10 cellular contexts compared by ENCODE assay signal in the genomic region with DNA sequence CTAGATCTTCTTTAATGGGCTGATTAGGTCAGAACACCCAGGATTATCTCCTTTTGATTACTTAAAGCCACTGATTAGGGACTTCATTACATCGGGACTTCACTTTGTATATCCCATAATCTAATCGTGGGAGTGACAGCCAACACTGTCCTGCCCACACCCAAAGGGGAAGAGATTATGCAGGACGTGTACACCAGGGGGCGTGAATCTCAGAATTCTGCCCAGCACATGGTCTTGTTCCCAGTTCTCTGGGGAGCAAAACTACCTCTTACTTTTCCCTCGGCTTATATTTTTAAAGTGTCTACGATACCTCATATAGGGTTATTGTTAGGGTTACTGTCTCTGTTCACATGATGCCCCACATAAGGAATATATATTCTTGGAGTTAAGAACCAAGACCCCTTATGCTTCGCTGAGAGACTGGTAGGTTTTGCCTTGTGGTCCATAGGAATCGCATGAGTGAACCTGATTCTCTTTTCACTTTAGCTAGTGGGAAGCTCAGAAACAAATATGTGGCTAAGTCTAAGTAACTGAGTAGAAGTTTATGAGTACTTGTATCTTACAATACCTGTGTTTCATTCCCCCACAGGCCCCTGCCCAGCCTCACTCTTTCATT.
DNase-seq lines count a peak whose midpoint lies in the region; ATAC-seq, FAIRE-seq and TF ChIP-seq lines count a peak whose summit lies in the region.
"Had no signal": no experiment of that assay in that cellular context is flagged by ENCODE, and none has a peak within 500 bp of the region (broad histone marks: within the 10 kb centered on the region; RNA-seq: fewer than 3 reads in every experiment).

No MANE protein-coding gene starts in this region.

- DNase-seq in NCI-H2081 (lab: John Stamatoyannopoulos, UW) (peak; percentile 3 to 17), NCI-H2081 treated with DMSO at 0.1 percent for 48 hours (lab: John Stamatoyannopoulos, UW) (no peak), astrocyte (ENCODE audit: low read depth) (no peak), NCI-H2227 treated with DMSO at 0.1 percent for 48 hours (lab: John Stamatoyannopoulos, UW) (no peak)
- DNase-seq in naive thymus-derived CD4-positive, alpha-beta T cell, result peak in 4 of 9 donors; percentile 18 to 37 (median 30)

- H3K9me3 Mint-ChIP-seq in astrocyte (ENCODE audit: unreplicated experiment), result peaks cover 2% of the 10 kb centered on the region
- H3K9me3 Mint-ChIP-seq in naive thymus-derived CD4-positive, alpha-beta T cell, result peaks cover 0 to 3% (median 0%) of the 10 kb centered on the region in 11 donors

- no peak for FAIRE-seq in astrocyte (lab: Jason Lieb, UNC)
- FAIRE-seq: TTC549 had no signal

- H3K9me2 ChIP-seq in OCI-LY1 (ENCODE audit: low read depth, low read length), result no peaks in the 10 kb centered on the region

- no peaks in the 10 kb centered on the region for H3K9me3 ChIP-seq in OCI-LY1 (ENCODE audit: low read length)
- H3K9me3 ChIP-seq in astrocyte (ENCODE audit: insufficient read depth, low read depth, low read length), result no peaks in the 10 kb centered on the region
- H3K9me3 ChIP-seq in naive thymus-derived CD4-positive, alpha-beta T cell (ENCODE audit: control insufficient read depth in 2 of 3, low read length in 3 of 3), result no peaks in the 10 kb centered on the region

- H3K36me3 ChIP-seq in OCI-LY1 (ENCODE audit: insufficient read depth, low read length) (no peaks in the 10 kb centered on the region), astrocyte (ENCODE audit: insufficient read depth, low read length) (no peaks in the 10 kb centered on the region)
- no peaks in the 10 kb centered on the region for H3K36me3 ChIP-seq in naive thymus-derived CD4-positive, alpha-beta T cell (ENCODE audit: control insufficient read depth in 2 of 3, insufficient read depth in 3 of 3, low read length in 3 of 3)
- H3K36me3 ChIP-seq: BLaER1 treated with 17β-estradiol and CSF1 and Interleukin-3, amounts not matched to agents 10 nM and 100 nM had no signal

- CTCF ChIA-PET in naive thymus-derived CD4-positive, alpha-beta T cell (lab: Charles Lee), result interaction anchor here (2.2 to 3.2 kb wide), 3 partner anchors 13 to 579 kb away, joined by 12 to 22 read pairs (median 18); no protein-coding TSS in a partner anchor

- H3K27ac Mint-ChIP-seq in astrocyte (ENCODE audit: unreplicated experiment), result no peak overlapping the region
- H3K27ac Mint-ChIP-seq in naive thymus-derived CD4-positive, alpha-beta T cell, result no peak overlapping the region

- H3K27me3 ChIP-seq in OCI-LY1 (ENCODE audit: insufficient read depth, low read length) (peaks cover 3% of the 10 kb centered on the region; the same call in 1 of the 2 replicates), astrocyte (ENCODE audit: insufficient read depth, low read length) (no peaks in the 10 kb centered on the region)
- no peaks in the 10 kb centered on the region for H3K27me3 ChIP-seq in naive thymus-derived CD4-positive, alpha-beta T cell (ENCODE audit: control insufficient read depth in 2 of 2, insufficient read depth in 2 of 2, low read length in 2 of 2)
- H3K27me3 ChIP-seq: BLaER1 treated with 17β-estradiol and CSF1 and Interleukin-3, amounts not matched to agents 10 nM and 100 nM had no signal

- H3K4me2 ChIP-seq in OCI-LY1 (ENCODE audit: low read length) (no peak overlapping the region), astrocyte (ENCODE audit: low read length) (peak overlapping the region; percentile 33)
- H3K4me2 ChIP-seq: BLaER1 treated with 17β-estradiol and CSF1 and Interleukin-3, amounts not matched to agents 10 nM and 100 nM had no signal

- peaks cover 19% of the 10 kb centered on the region for H3K4me1 Mint-ChIP-seq in astrocyte (ENCODE audit: low read depth, unreplicated experiment)
- H3K4me1 Mint-ChIP-seq in naive thymus-derived CD4-positive, alpha-beta T cell, result peaks cover 9 to 30% (median 24%) of the 10 kb centered on the region in 7 donors

- H3K27ac ChIP-seq in OCI-LY1 (ENCODE audit: low read depth, low read length, poor library complexity, severe bottlenecking) (no peak overlapping the region), astrocyte (ENCODE audit: low read depth, low read length) (peak overlapping the region; percentile 79)
- no peak overlapping the region for H3K27ac ChIP-seq in naive thymus-derived CD4-positive, alpha-beta T cell (ENCODE audit: low read depth, low read length)
- H3K27ac ChIP-seq: BLaER1 treated with 17β-estradiol and CSF1 and Interleukin-3, amounts not matched to agents 10 nM and 100 nM had no signal

- H4K20me1 ChIP-seq in OCI-LY1 (ENCODE audit: insufficient read depth, low read length) (no peaks in the 10 kb centered on the region), astrocyte (ENCODE audit: insufficient read depth, low read length) (no peaks in the 10 kb centered on the region)
- H4K20me1 ChIP-seq: BLaER1 treated with 17β-estradiol and CSF1 and Interleukin-3, amounts not matched to agents 10 nM and 100 nM had no signal

- intact Hi-C loops in naive thymus-derived CD4-positive, alpha-beta T cell (cut with micrococcal nuclease), result loop anchor here (5.0 to 10.0 kb wide), 5 partner anchors 278 to 759 kb away; partner anchors contain the start of gene VPS13A (in 1 of the 2)

- peaks cover 2% of the 10 kb centered on the region for H3K27me3 Mint-ChIP-seq in astrocyte (ENCODE audit: low read depth, unreplicated experiment)
- peaks cover 0 to 4% (median 0%) of the 10 kb centered on the region in 5 donors for H3K27me3 Mint-ChIP-seq in naive thymus-derived CD4-positive, alpha-beta T cell

- H3K4me3 ChIP-seq in OCI-LY1 (ENCODE audit: low read depth, low read length, poor library complexity, severe bottlenecking) (no peak overlapping the region), astrocyte (ENCODE audit: insufficient read depth, low read depth, low read length) (no peak overlapping the region)
- no peak overlapping the region for H3K4me3 ChIP-seq in naive thymus-derived CD4-positive, alpha-beta T cell (ENCODE audit: low read length)
- H3K4me3 ChIP-seq: BLaER1 treated with 17β-estradiol and CSF1 and Interleukin-3, amounts not matched to agents 10 nM and 100 nM had no signal

- no peak overlapping the region for H3K4me3 Mint-ChIP-seq in astrocyte (ENCODE audit: unreplicated experiment)
- H3K4me3 Mint-ChIP-seq in naive thymus-derived CD4-positive, alpha-beta T cell, result no peak overlapping the region

- H3F3A ChIP-seq in OCI-LY1 (ENCODE audit: insufficient read depth, low read length), result no peaks in the 10 kb centered on the region

- peaks cover 2% of the 10 kb centered on the region for H3K36me3 Mint-ChIP-seq in astrocyte (ENCODE audit: low read depth, unreplicated experiment)
- peaks cover 0 to 4% (median 0%) of the 10 kb centered on the region in 5 donors for H3K36me3 Mint-ChIP-seq in naive thymus-derived CD4-positive, alpha-beta T cell

- H3K4me1 ChIP-seq in OCI-LY1 (ENCODE audit: insufficient read depth, low read length, severe bottlenecking) (no peaks in the 10 kb centered on the region), astrocyte (ENCODE audit: insufficient read depth, low read length) (peaks cover 25% of the 10 kb centered on the region)
- no peaks in the 10 kb centered on the region for H3K4me1 ChIP-seq in naive thymus-derived CD4-positive, alpha-beta T cell (ENCODE audit: control insufficient read depth in 2 of 2, insufficient read depth in 2 of 2, low read length in 2 of 2)

- H2AFZ ChIP-seq in OCI-LY1 (ENCODE audit: low read length) (no peak overlapping the region), astrocyte (ENCODE audit: low read depth, low read length) (no peak overlapping the region)

- no peak overlapping the region for H3K9ac ChIP-seq in OCI-LY1 (ENCODE audit: low read length)
- H3K9ac ChIP-seq in astrocyte (ENCODE audit: low read length), result peak overlapping the region; percentile 28
- H3K9ac ChIP-seq: BLaER1 treated with 17β-estradiol and CSF1 and Interleukin-3, amounts not matched to agents 10 nM and 100 nM had no signal

- ATAC-seq in HG02798 (IDR thresholded peaks at IDR 0.05; ENCODE audit: poor library complexity, unreplicated experiment), result peak; percentile 53
- peak; percentile 50 for ATAC-seq in naive thymus-derived CD4-positive, alpha-beta T cell
- ATAC-seq in GM19328 (IDR thresholded peaks at IDR 0.05; ENCODE audit: unreplicated experiment), result no peak

- H3K79me2 ChIP-seq in OCI-LY1 (ENCODE audit: insufficient read depth, low read length) (no peaks in the 10 kb centered on the region), astrocyte (ENCODE audit: insufficient read depth, low read length) (no peaks in the 10 kb centered on the region)

- TF ChIP-seq CTCF in OCI-LY1 (IDR thresholded peaks at IDR 0.05; ENCODE audit: low read length) (peak; percentile 82), astrocyte (IDR thresholded peaks at IDR 0.05; ENCODE audit: insufficient read depth, low read depth, low read length) (peak; percentile 23)

- POLR2A ChIA-PET in naive thymus-derived CD4-positive, alpha-beta T cell (lab: Charles Lee), result interaction anchor here (0.6 kb wide), 1 partner anchor 769 kb away, joined by 4 read pairs; no protein-coding TSS in a partner anchor

Comparison
In these comparisons a context has a peak if more than half of its experiments do, and no peak if none do; other contexts are left out.
1. DNase-seq: peak in NCI-H2081 (2 of 2); none in NCI-H2081 treated with DMSO at 0.1 percent for 48 hours (single experiment), astrocyte (single experiment) and NCI-H2227 treated with DMSO at 0.1 percent for 48 hours (single experiment).